In the genomic region with DNA sequence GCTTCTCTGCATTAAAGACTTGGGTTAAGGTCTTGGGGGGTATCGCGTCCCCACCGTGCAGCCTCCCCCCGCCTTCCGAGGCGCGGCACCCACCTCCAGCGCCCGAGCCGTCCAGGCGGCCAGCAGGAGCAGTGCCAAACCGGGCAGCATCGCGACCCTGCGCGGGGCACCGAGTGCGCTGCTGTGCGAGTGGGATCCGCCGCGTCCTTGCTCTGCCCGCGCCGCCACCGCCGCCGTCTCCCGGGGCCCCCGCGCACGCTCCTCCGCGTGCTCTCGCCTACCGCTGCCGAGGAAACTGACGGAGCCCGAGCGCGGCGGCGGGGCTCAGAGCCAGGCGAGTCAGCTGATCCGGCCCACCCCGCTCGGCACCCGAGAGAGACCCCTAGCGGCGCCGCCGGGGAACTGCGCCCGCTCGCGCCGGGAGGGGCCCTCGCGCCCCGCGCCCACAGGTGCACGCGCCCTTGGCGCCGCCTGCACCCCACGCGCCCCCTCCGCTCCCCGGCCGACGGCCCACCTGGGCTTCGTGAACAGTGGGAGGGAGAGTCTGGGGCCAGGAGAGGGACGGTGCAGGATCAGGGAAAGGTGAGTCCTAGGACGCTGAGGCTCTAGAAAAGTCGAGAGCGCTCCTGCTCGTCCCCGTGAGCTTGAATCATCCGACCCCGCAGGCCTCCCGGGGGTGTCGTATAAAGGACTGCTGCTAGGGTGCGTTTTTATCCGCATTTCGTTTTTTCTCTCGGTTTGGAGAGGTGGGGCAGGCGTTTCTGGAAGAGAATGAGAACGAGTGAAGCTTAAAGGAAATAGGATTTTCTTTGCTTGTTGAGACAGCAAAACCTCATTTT, we compare ENCODE assay signal across 8 cellular contexts.
DNase-seq lines count a peak whose midpoint lies in the region; ATAC-seq lines count a peak whose summit lies in the region.

A gene (minus strand): TSS at position 300 of the 839 bp plus-strand sequence. CDS start 150 bp downstream, at position 150.

- DNase-seq in AG20443 (ENCODE audit: low spot score), result peak; percentile 98
- DNase-seq in NCI-H510A (lab: John Stamatoyannopoulos, UW), result peak; percentile 62
- DNase-seq in activated CD8-positive, alpha-beta memory T cell treated with anti-CD3 and anti-CD28 coated beads for 24 hours, result peak; percentile 98
- DNase-seq in effector CD8-positive, alpha-beta T cell (lab: John Stamatoyannopoulos, UW), result peak; percentile 80
- DNase-seq in medulla oblongata (ENCODE audit: extremely low spot score), result peak; percentile 85
- DNase-seq in stimulated activated CD4-positive, alpha-beta T cell treated with anti-CD3 and anti-CD28 coated beads, TNF-alpha, amount 100 ng/mL, for 48 hours (ENCODE audit: low read depth in 3 of 3), result peak; percentile 70 to 75 (median 73)

- ATAC-seq in GM19025 (IDR thresholded peaks at IDR 0.05; ENCODE audit: low read depth, unreplicated experiment) (peak; percentile 88), HG03280 (IDR thresholded peaks at IDR 0.05; ENCODE audit: unreplicated experiment) (peak; percentile 74)

Comparison
In these comparisons a context has a peak if more than half of its experiments do, and no peak if none do; other contexts are left out.
1. Peak in every context shown above with its lines: DNase-seq and ATAC-seq.